1 cellular context compared by ENCODE assay signal in the genomic region with DNA sequence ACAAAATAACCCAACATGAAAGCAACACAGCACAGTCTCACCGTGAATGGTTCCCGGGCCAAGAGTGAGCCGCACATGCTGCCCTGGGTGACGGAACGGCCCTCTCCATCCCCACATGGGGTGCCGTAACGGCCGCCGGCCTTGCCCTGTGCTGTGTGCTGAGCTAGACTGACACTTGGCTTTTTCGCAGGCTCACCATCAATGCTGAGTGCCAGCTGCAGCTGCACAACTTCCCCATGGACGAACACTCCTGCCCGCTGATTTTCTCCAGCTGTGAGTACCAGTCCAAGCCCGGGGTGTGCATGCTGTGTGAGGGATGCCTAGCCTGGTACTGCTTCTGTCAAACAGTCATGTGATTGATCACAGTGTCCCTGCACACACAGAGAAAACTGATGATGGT.
TF ChIP-seq lines count a peak whose summit lies in the region.

No MANE protein-coding gene starts in this region.

TF ChIP-seq in A549, 52 proteins besides CTCF, POLR2A, EP300 and RAD21 (continued from another document):
- TF ChIP-seq, protein P1, sequence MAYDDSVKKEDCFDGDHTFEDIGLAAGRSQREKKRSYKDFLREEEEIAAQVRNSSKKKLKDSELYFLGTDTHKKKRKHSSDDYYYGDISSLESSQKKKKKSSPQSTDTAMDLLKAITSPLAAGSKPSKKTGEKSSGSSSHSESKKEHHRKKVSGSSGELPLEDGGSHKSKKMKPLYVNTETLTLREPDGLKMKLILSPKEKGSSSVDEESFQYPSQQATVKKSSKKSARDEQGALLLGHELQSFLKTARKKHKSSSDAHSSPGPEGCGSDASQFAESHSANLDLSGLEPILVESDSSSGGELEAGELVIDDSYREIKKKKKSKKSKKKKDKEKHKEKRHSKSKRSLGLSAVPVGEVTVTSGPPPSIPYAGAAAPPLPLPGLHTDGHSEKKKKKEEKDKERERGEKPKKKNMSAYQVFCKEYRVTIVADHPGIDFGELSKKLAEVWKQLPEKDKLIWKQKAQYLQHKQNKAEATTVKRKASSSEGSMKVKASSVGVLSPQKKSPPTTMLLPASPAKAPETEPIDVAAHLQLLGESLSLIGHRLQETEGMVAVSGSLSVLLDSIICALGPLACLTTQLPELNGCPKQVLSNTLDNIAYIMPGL (CRISPR knock-in tag; IDR thresholded peaks at IDR 0.05; ENCODE audit: borderline replicate concordance), result no peak
- TF ChIP-seq KDM5A (IDR thresholded peaks at IDR 0.05), result no peak
